In genomic region chr17:27109346-27109745, GRCh38 we compare ENCODE assay signal across 20 cellular contexts.
A peak's percentile ranks its signal among the peaks of the same experiment; 100 is the strongest.
DNase-seq lines count a peak whose midpoint lies in the region; ATAC-seq, FAIRE-seq and TF ChIP-seq lines count a peak whose summit lies in the region.
"Had no signal": no experiment of that assay in that cellular context is flagged by ENCODE, and none has a peak within 500 bp of the region (broad histone marks: within the 10 kb centered on the region; RNA-seq: fewer than 3 reads in every experiment).

No MANE protein-coding gene starts in this region.

- DNase-seq in A673 (ENCODE audit: low spot score) (peak; percentile 10), HTR-8/SVneo (ENCODE audit: insufficient read length, low spot score) (no peak), K562 (ENCODE audit: extremely low read depth in 1 of 4, low spot score in 3 of 4) (no peak), kidney tubule cell (ENCODE audit: low spot score) (peak; percentile 26), DMS79 (lab: John Stamatoyannopoulos, UW) (no peak)
- DNase-seq: 8988T; C1 segment of cervical spinal cord; Calu3; CD4-positive, alpha-beta memory T cell; COR-L47; DMS53; DND-41; GM23248; H9 had no signal

- peak; percentile 15; the same call in 2 of the 3 replicates for ATAC-seq in K562
- ATAC-seq in HG03196 (IDR thresholded peaks at IDR 0.05; ENCODE audit: unreplicated experiment) = no peak
- no peak for ATAC-seq in HG02884 (IDR thresholded peaks at IDR 0.05; ENCODE audit: unreplicated experiment)
- ATAC-seq: A549, HCT116 had no signal

- no peaks in the 10 kb centered on the region for H3K9me3 ChIP-seq in A673 (ENCODE audit: low read depth, low read length, poor library complexity, severe bottlenecking)
- H3K9me3 ChIP-seq in K562 (replicated peaks; ENCODE audit: control insufficient read depth, insufficient read depth, low read depth, low read length) = peaks cover 5% of the 10 kb centered on the region
- H3K9me3 ChIP-seq: A549 had no signal

- in situ Hi-C loops in K562 (cut with MboI) = no loop called here

- H2AFZ ChIP-seq in K562 (ENCODE audit: low read depth, low read length) = no peak overlapping the region
- H2AFZ ChIP-seq: GM23248 had no signal

- H4K20me1 ChIP-seq in K562 (replicated peaks; ENCODE audit: control insufficient read depth, insufficient read depth, low read length) = no peaks in the 10 kb centered on the region

- peak; percentile 77 for FAIRE-seq in HTR-8/SVneo (lab: Jason Lieb, UNC)
- FAIRE-seq in K562 (lab: Jason Lieb, UNC) = no peak
- FAIRE-seq: A549, G401.6, GM12892 had no signal

- POLR2A ChIA-PET in A673 (lab: Charles Lee; ENCODE audit: low non-redundant PET) = no interaction called here
- POLR2A ChIA-PET in K562 (lab: Yijun Ruan, JAX) = interaction anchor here (0.6 kb wide), 1 partner anchor 16 kb away, joined by 3 read pairs; no protein-coding TSS in a partner anchor

- peaks cover 85% of the 10 kb centered on the region for H3K79me2 ChIP-seq in K562 (ENCODE audit: control insufficient read depth, insufficient read depth, low read length)

- no peak for TF ChIP-seq EP300 in K562 (IDR thresholded peaks at IDR 0.05; ENCODE audit: low read length)

- no peak overlapping the region for H3K4me3 ChIP-seq in A673 (ENCODE audit: low read depth, low read length, poor library complexity, severe bottlenecking)
- H3K4me3 ChIP-seq in K562 = no peak overlapping the region
- H3K4me3 ChIP-seq: A549, GM23248 had no signal

- H3K4me1 ChIP-seq in A673 (ENCODE audit: insufficient read depth, low read length, poor library complexity, severe bottlenecking) (no peaks in the 10 kb centered on the region), K562 (replicated peaks in 1 of 2; ENCODE audit: control insufficient read depth in 2 of 2, insufficient read depth in 2 of 2, low read length in 2 of 2) (peaks cover 0 to 32% of the 10 kb centered on the region in 2 experiments)
- H3K4me1 ChIP-seq: A549 had no signal

- H3K9ac ChIP-seq in K562 (ENCODE audit: insufficient read depth in 1 of 2, low read depth in 2 of 2, low read length in 2 of 2) = no peak overlapping the region
- H3K9ac ChIP-seq: GM23248 had no signal

- CTCF ChIA-PET in A673 (lab: Charles Lee) = no interaction called here
- CTCF ChIA-PET in K562 (lab: Yijun Ruan, JAX; ENCODE audit: low intra/inter-chr PET ratio) = no interaction called here

- no peak for TF ChIP-seq POLR2A in K562 (conservative IDR thresholded peaks at IDR 0.05)

- BruUV-seq in A673 (replicated peaks; lab: Mats Ljungman, UMichigan) = no TSS peak
- BruUV-seq in K562 (replicated peaks; lab: Mats Ljungman, UMichigan) = no TSS peak

- H3K27me3 ChIP-seq in A673 (replicated peaks; ENCODE audit: insufficient read depth, low read depth, low read length, poor library complexity) = no peaks in the 10 kb centered on the region
- H3K27me3 ChIP-seq in K562 (ENCODE audit: control insufficient read depth in 2 of 2, insufficient read depth in 2 of 2, low read length in 2 of 2) = no peaks in the 10 kb centered on the region

- intact Hi-C loops in A673 (cut with micrococcal nuclease; ENCODE audit: unreplicated experiment) = no loop called here
- intact Hi-C loops in K562 (cut with micrococcal nuclease) = no loop called here

- TF ChIP-seq CTCF in A673 (conservative IDR thresholded peaks at IDR 0.05; ENCODE audit: low read depth, low read length) (no peak), K562 (IDR thresholded peaks at IDR 0.05 in 2 of 3, conservative IDR thresholded peaks at IDR 0.05 in 1 of 3; ENCODE audit: insufficient read depth in 2 of 3, low read depth in 1 of 3, low read length in 3 of 3) (no peak)

- H3K4me2 ChIP-seq in K562 (ENCODE audit: insufficient read depth, low read length) = no peak overlapping the region
- H3K4me2 ChIP-seq: A549 had no signal

- H3K9me1 ChIP-seq in K562 (ENCODE audit: control insufficient read depth, insufficient read depth, low read length) = no peaks in the 10 kb centered on the region

- TF ChIP-seq RAD21 in K562 (CRISPR knock-in tag; conservative IDR thresholded peaks at IDR 0.05 in 1 of 2, IDR thresholded peaks at IDR 0.05 in 1 of 2) = no peak

- H3K27ac ChIP-seq in A673 (ENCODE audit: low read depth, low read length, poor library complexity, severe bottlenecking) = no peak overlapping the region
- H3K27ac ChIP-seq in K562 (ENCODE audit: extremely low read depth, low read depth, low read length) = no peak overlapping the region
- H3K27ac ChIP-seq: A549, GM23248 had no signal

- H3K36me3 ChIP-seq in A673 (ENCODE audit: insufficient read depth, low read length, poor library complexity, severe bottlenecking) (no peaks in the 10 kb centered on the region), K562 (ENCODE audit: control insufficient read depth, insufficient read depth, low read length) (peaks cover 39% of the 10 kb centered on the region)

TF ChIP-seq in K562, 482 proteins besides CTCF, POLR2A, EP300 and RAD21:
- TF ChIP-seq ZNF316 (IDR thresholded peaks at IDR 0.05) (peak; percentile 39; the same call in 1 of the 2 replicates), CBX8 (IDR thresholded peaks at IDR 0.05; ENCODE audit: borderline replicate concordance, extremely low read depth, low read depth, low read length, poor library complexity, severe bottlenecking) (no peak), TRIM24 (IDR thresholded peaks at IDR 0.05) (0 out of 4 replicates have a peak, but pooled peaks of 1 of the 2 experiments have one; percentile 17), FOSL1 (tag; conservative IDR thresholded peaks at IDR 0.05) (peak; percentile 34; the same call in 1 of the 2 replicates), CBX3 (IDR thresholded peaks at IDR 0.05; ENCODE audit: borderline replicate concordance in 1 of 2, low read length in 2 of 2) (0 out of 3 replicates have a peak, but pooled peaks of 1 of the 2 experiments have one; percentile 14)

Comparison
In these comparisons a context has a peak if more than half of its experiments do, and no peak if none do; other contexts are left out.
1. DNase-seq: peak in A673 (single experiment) and kidney tubule cell (single experiment); none in HTR-8/SVneo (single experiment), K562 (0 of 4) and DMS79 (single experiment).